10 cellular contexts compared by ENCODE assay signal in genomic region chr9:123102380-123103113, GRCh38.
DNase-seq lines count a peak whose midpoint lies in the region; ATAC-seq and TF ChIP-seq lines count a peak whose summit lies in the region.
"Had no signal": no experiment of that assay in that cellular context is flagged by ENCODE, and none has a peak within 500 bp of the region (broad histone marks: within the 10 kb centered on the region; RNA-seq: fewer than 3 reads in every experiment).

No MANE protein-coding gene starts in this region.

- peaks cover 2% of the 10 kb centered on the region; the same call in 1 of the 2 replicates for H3K79me2 ChIP-seq in Karpas-422 (ENCODE audit: low read length)

- TF ChIP-seq CTCF in Caco-2 (IDR thresholded peaks at IDR 0.05; ENCODE audit: insufficient read depth in 1 of 2, low read depth in 1 of 2, low read length in 1 of 2, severe bottlenecking in 1 of 2, unreplicated experiment in 1 of 2), result peak; percentile 25 to 47

- H3K36me3 ChIP-seq in Caco-2 (ENCODE audit: control insufficient read depth, insufficient read depth, low read length) (peaks cover 6% of the 10 kb centered on the region), Karpas-422 (ENCODE audit: insufficient read depth, low read length) (peaks cover 30% of the 10 kb centered on the region), MG63 (peaks cover 54% of the 10 kb centered on the region)

- H4K20me1 ChIP-seq in Karpas-422 (ENCODE audit: insufficient read depth, low read depth, low read length), result no peaks in the 10 kb centered on the region

- peak; percentile 30 to 35 for DNase-seq in Caco-2
- peak; percentile 72 for DNase-seq in Karpas-422
- peak; percentile 47 for DNase-seq in cerebellum (ENCODE audit: low spot score)
- DNase-seq in memory B cell (ENCODE audit: low spot score in 2 of 2), result no peak
- DNase-seq in MG63, result no peak
- no peak for DNase-seq in NCI-H2171 treated with DMSO at 0.1 percent for 48 hours (lab: John Stamatoyannopoulos, UW)
- DNase-seq: NCI-H446 treated with DMSO at 0.1 percent for 48 hours, psoas muscle had no signal

- peaks cover 25% of the 10 kb centered on the region for H3K4me1 ChIP-seq in Caco-2
- H3K4me1 ChIP-seq in Karpas-422 (ENCODE audit: low read length), result peaks cover 49% of the 10 kb centered on the region
- H3K4me1 ChIP-seq: psoas muscle had no signal

- no TSS peak for BruUV-seq in Caco-2 (replicated peaks; lab: Mats Ljungman, UMichigan)

- H3K4me3 Mint-ChIP-seq in Caco-2 (ENCODE audit: unreplicated experiment) (peak overlapping the region; percentile 4), memory B cell (no peak overlapping the region)

- intact Hi-C loops in Caco-2 (cut with micrococcal nuclease; ENCODE audit: unreplicated experiment), result loop anchor here (1.0 to 2.0 kb wide), 2 partner anchors 122 to 247 kb away; no protein-coding TSS in a partner anchor

- CTCF ChIA-PET in Caco-2 (lab: Charles Lee), result interaction anchor here (0.6 to 2.4 kb wide), 2 partner anchors 151 to 247 kb away, joined by 3 to 30 read pairs; no protein-coding TSS in a partner anchor

- H3K27me3 ChIP-seq in Caco-2 (replicated peaks; ENCODE audit: control insufficient read depth, insufficient read depth, low read length) (no peaks in the 10 kb centered on the region), Karpas-422 (ENCODE audit: low read length) (no peaks in the 10 kb centered on the region), MG63 (no peaks in the 10 kb centered on the region)

- H3K27ac ChIP-seq in Karpas-422 (ENCODE audit: low read length), result peak overlapping the region; percentile 93
- H3K27ac ChIP-seq: psoas muscle had no signal

- H3K9me3 Mint-ChIP-seq in Caco-2 (ENCODE audit: unreplicated experiment) (no peaks in the 10 kb centered on the region), memory B cell (no peaks in the 10 kb centered on the region)

- H3K4me2 ChIP-seq in Karpas-422 (ENCODE audit: low read depth, low read length, poor library complexity, severe bottlenecking), result peak overlapping the region; percentile 51

- H3K9ac ChIP-seq in Karpas-422 (ENCODE audit: low read length), result peak overlapping the region; percentile 64

- H3K9me3 ChIP-seq in Caco-2 (no peaks in the 10 kb centered on the region), Karpas-422 (ENCODE audit: low read length) (no peaks in the 10 kb centered on the region), MG63 (no peaks in the 10 kb centered on the region)
- H3K9me3 ChIP-seq: psoas muscle had no signal

- no peak overlapping the region for H3K4me3 ChIP-seq in Caco-2 (ENCODE audit: low read depth, low read length)
- peak overlapping the region; percentile 12; the same call in 1 of the 2 replicates for H3K4me3 ChIP-seq in Karpas-422 (ENCODE audit: low read length)
- H3K4me3 ChIP-seq in MG63, result no peak overlapping the region
- H3K4me3 ChIP-seq: psoas muscle had no signal

- ATAC-seq in memory B cell (ENCODE audit: low read depth) (peak; percentile 39), HG03460 (IDR thresholded peaks at IDR 0.05; ENCODE audit: unreplicated experiment) (no peak), GM21786 (IDR thresholded peaks at IDR 0.05; ENCODE audit: unreplicated experiment) (no peak)
- ATAC-seq: psoas muscle had no signal

- H3K4me1 Mint-ChIP-seq in Caco-2 (ENCODE audit: low read depth, unreplicated experiment) (peaks cover 12% of the 10 kb centered on the region), memory B cell (peaks cover 10% of the 10 kb centered on the region)

- POLR2A ChIA-PET in Caco-2 (lab: Charles Lee), result no interaction called here

- H3K27me3 Mint-ChIP-seq in Caco-2 (ENCODE audit: insufficient read depth, unreplicated experiment) (no peaks in the 10 kb centered on the region), memory B cell (no peaks in the 10 kb centered on the region)

- H3K36me3 Mint-ChIP-seq in Caco-2 (ENCODE audit: insufficient read depth, unreplicated experiment) (peaks cover 83% of the 10 kb centered on the region), memory B cell (peaks cover 23% of the 10 kb centered on the region)

- H2AFZ ChIP-seq in Karpas-422 (ENCODE audit: low read length), result no peak overlapping the region

- no peaks in the 10 kb centered on the region for H3K9me2 ChIP-seq in Karpas-422 (replicated peaks; ENCODE audit: insufficient read depth, low read length)

- H3K27ac Mint-ChIP-seq in Caco-2 (ENCODE audit: unreplicated experiment) (peak overlapping the region; percentile 59), memory B cell (peak overlapping the region; percentile 78)

Comparison
In these comparisons a context has a peak if more than half of its experiments do, and no peak if none do; other contexts are left out.
1. DNase-seq: peak in Caco-2 (2 of 2), Karpas-422 (single experiment) and cerebellum (single experiment); none in memory B cell (0 of 2), MG63 (single experiment) and NCI-H2171 treated with DMSO at 0.1 percent for 48 hours (single experiment).